Comparison of ENCODE assay signal across 3 cellular contexts in genomic region chr7:30987936-30988335, GRCh38.
TF ChIP-seq lines count a peak whose summit lies in the region.

No MANE protein-coding gene starts in this region.

TF ChIP-seq in SK-N-SH, 30 proteins besides CTCF, POLR2A, EP300 and RAD21 (continued from another document):
- TF ChIP-seq ZBTB33 (IDR thresholded peaks at IDR 0.05; ENCODE audit: borderline replicate concordance, low read depth) = no peak
- TF ChIP-seq REST (IDR thresholded peaks at IDR 0.05; ENCODE audit: low read depth, low read length) = no peak
- TF ChIP-seq ELF1 (IDR thresholded peaks at IDR 0.05) = no peak
- no peak for TF ChIP-seq IRF3 (IDR thresholded peaks at IDR 0.05; ENCODE audit: low read depth, low read length)
- TF ChIP-seq JUND (IDR thresholded peaks at IDR 0.05) = no peak
- no peak for TF ChIP-seq CHD2 (IDR thresholded peaks at IDR 0.05; ENCODE audit: low read length, partially characterized antibody)
- TF ChIP-seq GATA2 (CRISPR knock-in tag; IDR thresholded peaks at IDR 0.05) = no peak
- no peak for TF ChIP-seq SIN3A (IDR thresholded peaks at IDR 0.05; ENCODE audit: borderline replicate concordance, low read depth, low read length)
- TF ChIP-seq NRF1 (IDR thresholded peaks at IDR 0.05; ENCODE audit: low read depth, low read length) = no peak
- TF ChIP-seq MAX (IDR thresholded peaks at IDR 0.05; ENCODE audit: low read depth) = no peak
- no peak for TF ChIP-seq TEAD4 (IDR thresholded peaks at IDR 0.05; ENCODE audit: borderline replicate concordance, insufficient read depth)

TF ChIP-seq in SK-N-SH treated with all-trans-retinoic acid at 6 μM for 48 hours, 23 proteins besides CTCF, POLR2A, EP300 and RAD21 (continued from another document):
- TF ChIP-seq POU6F1 (CRISPR knock-in tag; IDR thresholded peaks at IDR 0.05; ENCODE audit: borderline replicate concordance, low read depth) (no peak), RARB (CRISPR knock-in tag; IDR thresholded peaks at IDR 0.05) (no peak), TCF4 (CRISPR knock-in tag; IDR thresholded peaks at IDR 0.05; ENCODE audit: borderline replicate concordance) (no peak), ESRRG (CRISPR knock-in tag; IDR thresholded peaks at IDR 0.05) (no peak), CSDC2 (CRISPR knock-in tag; IDR thresholded peaks at IDR 0.05) (no peak), ZNF8 (CRISPR knock-in tag; IDR thresholded peaks at IDR 0.05) (no peak), ZNF565 (CRISPR knock-in tag; conservative IDR thresholded peaks at IDR 0.05; ENCODE audit: low read depth) (no peak)

TF ChIP-seq in GM23338, 12 proteins besides CTCF, POLR2A, EP300 and RAD21 (continued from another document):
- TF ChIP-seq REST (IDR thresholded peaks at IDR 0.05; ENCODE audit: unreplicated experiment) (no peak), EZH2phosphoT487 (IDR thresholded peaks at IDR 0.05; ENCODE audit: unreplicated experiment) (no peak), ZNF462 (CRISPR knock-in tag; IDR thresholded peaks at IDR 0.05) (no peak), JUNB (IDR thresholded peaks at IDR 0.05; ENCODE audit: unreplicated experiment) (no peak), ETS1 (IDR thresholded peaks at IDR 0.05) (no peak), STAT1 (IDR thresholded peaks at IDR 0.05; ENCODE audit: unreplicated experiment) (no peak), NANOG (IDR thresholded peaks at IDR 0.05; ENCODE audit: borderline replicate concordance) (no peak)
